ENCODE assay signal across 1 cellular context in the genomic region with DNA sequence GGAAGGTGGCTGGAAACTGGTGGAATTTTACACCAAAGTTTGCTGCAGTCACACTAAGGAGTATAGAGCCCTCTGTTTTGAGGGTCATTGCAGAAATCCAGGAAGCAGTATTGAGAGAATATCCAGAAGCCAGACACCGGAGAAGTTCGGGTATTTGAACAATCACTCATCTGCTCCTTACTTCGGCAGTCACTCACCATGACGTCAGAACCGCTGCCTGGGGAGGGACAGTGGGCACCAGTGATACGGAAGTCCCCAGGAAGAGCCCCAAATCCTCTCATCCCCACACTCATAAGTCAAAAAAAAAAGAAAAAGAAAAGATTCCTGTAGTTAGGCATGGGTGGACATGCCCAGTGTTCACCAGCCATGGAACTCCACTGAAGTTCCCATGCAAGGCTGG.
TF ChIP-seq lines count a peak whose summit lies in the region.

No MANE protein-coding gene starts in this region.

TF ChIP-seq in K562, 482 proteins besides CTCF, POLR2A, EP300 and RAD21 (continued from another document and continues in another):
- TF ChIP-seq, protein P1, sequence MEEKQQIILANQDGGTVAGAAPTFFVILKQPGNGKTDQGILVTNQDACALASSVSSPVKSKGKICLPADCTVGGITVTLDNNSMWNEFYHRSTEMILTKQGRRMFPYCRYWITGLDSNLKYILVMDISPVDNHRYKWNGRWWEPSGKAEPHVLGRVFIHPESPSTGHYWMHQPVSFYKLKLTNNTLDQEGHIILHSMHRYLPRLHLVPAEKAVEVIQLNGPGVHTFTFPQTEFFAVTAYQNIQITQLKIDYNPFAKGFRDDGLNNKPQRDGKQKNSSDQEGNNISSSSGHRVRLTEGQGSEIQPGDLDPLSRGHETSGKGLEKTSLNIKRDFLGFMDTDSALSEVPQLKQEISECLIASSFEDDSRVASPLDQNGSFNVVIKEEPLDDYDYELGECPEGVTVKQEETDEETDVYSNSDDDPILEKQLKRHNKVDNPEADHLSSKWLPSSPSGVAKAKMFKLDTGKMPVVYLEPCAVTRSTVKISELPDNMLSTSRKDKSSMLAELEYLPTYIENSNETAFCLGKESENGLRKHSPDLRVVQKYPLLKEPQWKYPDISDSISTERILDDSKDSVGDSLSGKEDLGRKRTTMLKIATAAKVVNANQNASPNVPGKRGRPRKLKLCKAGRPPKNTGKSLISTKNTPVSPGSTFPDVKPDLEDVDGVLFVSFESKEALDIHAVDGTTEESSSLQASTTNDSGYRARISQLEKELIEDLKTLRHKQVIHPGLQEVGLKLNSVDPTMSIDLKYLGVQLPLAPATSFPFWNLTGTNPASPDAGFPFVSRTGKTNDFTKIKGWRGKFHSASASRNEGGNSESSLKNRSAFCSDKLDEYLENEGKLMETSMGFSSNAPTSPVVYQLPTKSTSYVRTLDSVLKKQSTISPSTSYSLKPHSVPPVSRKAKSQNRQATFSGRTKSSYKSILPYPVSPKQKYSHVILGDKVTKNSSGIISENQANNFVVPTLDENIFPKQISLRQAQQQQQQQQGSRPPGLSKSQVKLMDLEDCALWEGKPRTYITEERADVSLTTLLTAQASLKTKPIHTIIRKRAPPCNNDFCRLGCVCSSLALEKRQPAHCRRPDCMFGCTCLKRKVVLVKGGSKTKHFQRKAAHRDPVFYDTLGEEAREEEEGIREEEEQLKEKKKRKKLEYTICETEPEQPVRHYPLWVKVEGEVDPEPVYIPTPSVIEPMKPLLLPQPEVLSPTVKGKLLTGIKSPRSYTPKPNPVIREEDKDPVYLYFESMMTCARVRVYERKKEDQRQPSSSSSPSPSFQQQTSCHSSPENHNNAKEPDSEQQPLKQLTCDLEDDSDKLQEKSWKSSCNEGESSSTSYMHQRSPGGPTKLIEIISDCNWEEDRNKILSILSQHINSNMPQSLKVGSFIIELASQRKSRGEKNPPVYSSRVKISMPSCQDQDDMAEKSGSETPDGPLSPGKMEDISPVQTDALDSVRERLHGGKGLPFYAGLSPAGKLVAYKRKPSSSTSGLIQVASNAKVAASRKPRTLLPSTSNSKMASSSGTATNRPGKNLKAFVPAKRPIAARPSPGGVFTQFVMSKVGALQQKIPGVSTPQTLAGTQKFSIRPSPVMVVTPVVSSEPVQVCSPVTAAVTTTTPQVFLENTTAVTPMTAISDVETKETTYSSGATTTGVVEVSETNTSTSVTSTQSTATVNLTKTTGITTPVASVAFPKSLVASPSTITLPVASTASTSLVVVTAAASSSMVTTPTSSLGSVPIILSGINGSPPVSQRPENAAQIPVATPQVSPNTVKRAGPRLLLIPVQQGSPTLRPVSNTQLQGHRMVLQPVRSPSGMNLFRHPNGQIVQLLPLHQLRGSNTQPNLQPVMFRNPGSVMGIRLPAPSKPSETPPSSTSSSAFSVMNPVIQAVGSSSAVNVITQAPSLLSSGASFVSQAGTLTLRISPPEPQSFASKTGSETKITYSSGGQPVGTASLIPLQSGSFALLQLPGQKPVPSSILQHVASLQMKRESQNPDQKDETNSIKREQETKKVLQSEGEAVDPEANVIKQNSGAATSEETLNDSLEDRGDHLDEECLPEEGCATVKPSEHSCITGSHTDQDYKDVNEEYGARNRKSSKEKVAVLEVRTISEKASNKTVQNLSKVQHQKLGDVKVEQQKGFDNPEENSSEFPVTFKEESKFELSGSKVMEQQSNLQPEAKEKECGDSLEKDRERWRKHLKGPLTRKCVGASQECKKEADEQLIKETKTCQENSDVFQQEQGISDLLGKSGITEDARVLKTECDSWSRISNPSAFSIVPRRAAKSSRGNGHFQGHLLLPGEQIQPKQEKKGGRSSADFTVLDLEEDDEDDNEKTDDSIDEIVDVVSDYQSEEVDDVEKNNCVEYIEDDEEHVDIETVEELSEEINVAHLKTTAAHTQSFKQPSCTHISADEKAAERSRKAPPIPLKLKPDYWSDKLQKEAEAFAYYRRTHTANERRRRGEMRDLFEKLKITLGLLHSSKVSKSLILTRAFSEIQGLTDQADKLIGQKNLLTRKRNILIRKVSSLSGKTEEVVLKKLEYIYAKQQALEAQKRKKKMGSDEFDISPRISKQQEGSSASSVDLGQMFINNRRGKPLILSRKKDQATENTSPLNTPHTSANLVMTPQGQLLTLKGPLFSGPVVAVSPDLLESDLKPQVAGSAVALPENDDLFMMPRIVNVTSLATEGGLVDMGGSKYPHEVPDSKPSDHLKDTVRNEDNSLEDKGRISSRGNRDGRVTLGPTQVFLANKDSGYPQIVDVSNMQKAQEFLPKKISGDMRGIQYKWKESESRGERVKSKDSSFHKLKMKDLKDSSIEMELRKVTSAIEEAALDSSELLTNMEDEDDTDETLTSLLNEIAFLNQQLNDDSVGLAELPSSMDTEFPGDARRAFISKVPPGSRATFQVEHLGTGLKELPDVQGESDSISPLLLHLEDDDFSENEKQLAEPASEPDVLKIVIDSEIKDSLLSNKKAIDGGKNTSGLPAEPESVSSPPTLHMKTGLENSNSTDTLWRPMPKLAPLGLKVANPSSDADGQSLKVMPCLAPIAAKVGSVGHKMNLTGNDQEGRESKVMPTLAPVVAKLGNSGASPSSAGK (IDR thresholded peaks at IDR 0.05): no peak
- TF ChIP-seq MTA3 (IDR thresholded peaks at IDR 0.05; ENCODE audit: borderline replicate concordance) (peak; percentile 29; the same call in 1 of the 2 replicates), ZFP30 (CRISPR knock-in tag; IDR thresholded peaks at IDR 0.05; ENCODE audit: borderline replicate concordance) (no peak), ELF4 (CRISPR knock-in tag; IDR thresholded peaks at IDR 0.05) (0 out of 2 replicates have a peak, but pooled peaks have one; percentile 37), CC2D1A (IDR thresholded peaks at IDR 0.05) (0 out of 2 replicates have a peak, but pooled peaks have one; percentile 31), ATF7 (IDR thresholded peaks at IDR 0.05) (peak; percentile 94), BRCA1 (IDR thresholded peaks at IDR 0.05) (no peak), BRCA1 (CRISPR knock-in tag; IDR thresholded peaks at IDR 0.05) (no peak), ARID2 (IDR thresholded peaks at IDR 0.05) (0 out of 2 replicates have a peak, but pooled peaks have one; percentile 7), DPF2 (IDR thresholded peaks at IDR 0.05) (peak; percentile 81), SMARCE1 (IDR thresholded peaks at IDR 0.05) (0 out of 2 replicates have a peak, but pooled peaks have one; percentile 59), GABPA (tag; conservative IDR thresholded peaks at IDR 0.05; ENCODE audit: low read depth) (no peak), ATF1 (CRISPR knock-in tag; IDR thresholded peaks at IDR 0.05) (no peak), ATF1 (tag; IDR thresholded peaks at IDR 0.05) (peak; percentile 93), DMBX1 (CRISPR knock-in tag; IDR thresholded peaks at IDR 0.05; ENCODE audit: borderline replicate concordance) (peak; percentile 65; the same call in 1 of the 2 replicates), EGR1 (conservative IDR thresholded peaks at IDR 0.05) (no peak), TRIM24 (IDR thresholded peaks at IDR 0.05) (0 out of 4 replicates have a peak, but pooled peaks of 1 of the 2 experiments have one; percentile 29), ASH1L (IDR thresholded peaks at IDR 0.05; ENCODE audit: borderline replicate concordance, low read depth, partially characterized antibody) (peak; percentile 18), ZNF316 (IDR thresholded peaks at IDR 0.05) (no peak), ZNF224 (CRISPR knock-in tag; IDR thresholded peaks at IDR 0.05) (no peak), ZNF445 (CRISPR knock-in tag; IDR thresholded peaks at IDR 0.05; ENCODE audit: low read depth) (0 out of 2 replicates have a peak, but pooled peaks have one; percentile 37)
- TF ChIP-seq, protein P2, sequence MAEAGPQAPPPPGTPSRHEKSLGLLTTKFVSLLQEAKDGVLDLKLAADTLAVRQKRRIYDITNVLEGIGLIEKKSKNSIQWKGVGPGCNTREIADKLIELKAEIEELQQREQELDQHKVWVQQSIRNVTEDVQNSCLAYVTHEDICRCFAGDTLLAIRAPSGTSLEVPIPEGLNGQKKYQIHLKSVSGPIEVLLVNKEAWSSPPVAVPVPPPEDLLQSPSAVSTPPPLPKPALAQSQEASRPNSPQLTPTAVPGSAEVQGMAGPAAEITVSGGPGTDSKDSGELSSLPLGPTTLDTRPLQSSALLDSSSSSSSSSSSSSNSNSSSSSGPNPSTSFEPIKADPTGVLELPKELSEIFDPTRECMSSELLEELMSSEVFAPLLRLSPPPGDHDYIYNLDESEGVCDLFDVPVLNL (CRISPR knock-in tag; IDR thresholded peaks at IDR 0.05; ENCODE audit: low read depth): 0 out of 2 replicates have a peak, but pooled peaks have one; percentile 2
- TF ChIP-seq, protein P3, sequence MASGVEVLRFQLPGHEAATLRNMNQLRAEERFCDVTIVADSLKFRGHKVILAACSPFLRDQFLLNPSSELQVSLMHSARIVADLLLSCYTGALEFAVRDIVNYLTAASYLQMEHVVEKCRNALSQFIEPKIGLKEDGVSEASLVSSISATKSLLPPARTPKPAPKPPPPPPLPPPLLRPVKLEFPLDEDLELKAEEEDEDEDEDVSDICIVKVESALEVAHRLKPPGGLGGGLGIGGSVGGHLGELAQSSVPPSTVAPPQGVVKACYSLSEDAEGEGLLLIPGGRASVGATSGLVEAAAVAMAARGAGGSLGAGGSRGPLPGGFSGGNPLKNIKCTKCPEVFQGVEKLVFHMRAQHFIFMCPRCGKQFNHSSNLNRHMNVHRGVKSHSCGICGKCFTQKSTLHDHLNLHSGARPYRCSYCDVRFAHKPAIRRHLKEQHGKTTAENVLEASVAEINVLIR (CRISPR knock-in tag; IDR thresholded peaks at IDR 0.05): peak; percentile 63; the same call in 1 of the 2 replicates
- TF ChIP-seq, protein P4, sequence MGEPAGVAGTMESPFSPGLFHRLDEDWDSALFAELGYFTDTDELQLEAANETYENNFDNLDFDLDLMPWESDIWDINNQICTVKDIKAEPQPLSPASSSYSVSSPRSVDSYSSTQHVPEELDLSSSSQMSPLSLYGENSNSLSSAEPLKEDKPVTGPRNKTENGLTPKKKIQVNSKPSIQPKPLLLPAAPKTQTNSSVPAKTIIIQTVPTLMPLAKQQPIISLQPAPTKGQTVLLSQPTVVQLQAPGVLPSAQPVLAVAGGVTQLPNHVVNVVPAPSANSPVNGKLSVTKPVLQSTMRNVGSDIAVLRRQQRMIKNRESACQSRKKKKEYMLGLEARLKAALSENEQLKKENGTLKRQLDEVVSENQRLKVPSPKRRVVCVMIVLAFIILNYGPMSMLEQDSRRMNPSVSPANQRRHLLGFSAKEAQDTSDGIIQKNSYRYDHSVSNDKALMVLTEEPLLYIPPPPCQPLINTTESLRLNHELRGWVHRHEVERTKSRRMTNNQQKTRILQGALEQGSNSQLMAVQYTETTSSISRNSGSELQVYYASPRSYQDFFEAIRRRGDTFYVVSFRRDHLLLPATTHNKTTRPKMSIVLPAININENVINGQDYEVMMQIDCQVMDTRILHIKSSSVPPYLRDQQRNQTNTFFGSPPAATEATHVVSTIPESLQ (CRISPR knock-in tag; IDR thresholded peaks at IDR 0.05): 0 out of 2 replicates have a peak, but pooled peaks have one; percentile 9
- TF ChIP-seq, protein P5, sequence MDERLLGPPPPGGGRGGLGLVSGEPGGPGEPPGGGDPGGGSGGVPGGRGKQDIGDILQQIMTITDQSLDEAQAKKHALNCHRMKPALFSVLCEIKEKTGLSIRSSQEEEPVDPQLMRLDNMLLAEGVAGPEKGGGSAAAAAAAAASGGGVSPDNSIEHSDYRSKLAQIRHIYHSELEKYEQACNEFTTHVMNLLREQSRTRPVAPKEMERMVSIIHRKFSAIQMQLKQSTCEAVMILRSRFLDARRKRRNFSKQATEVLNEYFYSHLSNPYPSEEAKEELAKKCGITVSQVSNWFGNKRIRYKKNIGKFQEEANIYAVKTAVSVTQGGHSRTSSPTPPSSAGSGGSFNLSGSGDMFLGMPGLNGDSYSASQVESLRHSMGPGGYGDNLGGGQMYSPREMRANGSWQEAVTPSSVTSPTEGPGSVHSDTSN (CRISPR knock-in tag; IDR thresholded peaks at IDR 0.05; ENCODE audit: low read depth): peak; percentile 55; the same call in 1 of the 2 replicates
- TF ChIP-seq, protein P5 (tag; conservative IDR thresholded peaks at IDR 0.05; ENCODE audit: low read depth): peak; percentile 90
- TF ChIP-seq, protein P6, sequence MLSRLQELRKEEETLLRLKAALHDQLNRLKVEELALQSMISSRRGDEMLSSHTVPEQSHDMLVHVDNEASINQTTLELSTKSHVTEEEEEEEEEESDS (CRISPR knock-in tag; IDR thresholded peaks at IDR 0.05): no peak
- TF ChIP-seq, protein P7, sequence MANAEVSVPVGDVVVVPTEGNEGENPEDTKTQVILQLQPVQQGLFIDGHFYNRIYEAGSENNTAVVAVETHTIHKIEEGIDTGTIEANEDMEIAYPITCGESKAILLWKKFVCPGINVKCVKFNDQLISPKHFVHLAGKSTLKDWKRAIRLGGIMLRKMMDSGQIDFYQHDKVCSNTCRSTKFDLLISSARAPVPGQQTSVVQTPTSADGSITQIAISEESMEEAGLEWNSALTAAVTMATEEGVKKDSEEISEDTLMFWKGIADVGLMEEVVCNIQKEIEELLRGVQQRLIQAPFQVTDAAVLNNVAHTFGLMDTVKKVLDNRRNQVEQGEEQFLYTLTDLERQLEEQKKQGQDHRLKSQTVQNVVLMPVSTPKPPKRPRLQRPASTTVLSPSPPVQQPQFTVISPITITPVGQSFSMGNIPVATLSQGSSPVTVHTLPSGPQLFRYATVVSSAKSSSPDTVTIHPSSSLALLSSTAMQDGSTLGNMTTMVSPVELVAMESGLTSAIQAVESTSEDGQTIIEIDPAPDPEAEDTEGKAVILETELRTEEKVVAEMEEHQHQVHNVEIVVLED (CRISPR knock-in tag; IDR thresholded peaks at IDR 0.05): peak; percentile 48
- TF ChIP-seq, protein P8, sequence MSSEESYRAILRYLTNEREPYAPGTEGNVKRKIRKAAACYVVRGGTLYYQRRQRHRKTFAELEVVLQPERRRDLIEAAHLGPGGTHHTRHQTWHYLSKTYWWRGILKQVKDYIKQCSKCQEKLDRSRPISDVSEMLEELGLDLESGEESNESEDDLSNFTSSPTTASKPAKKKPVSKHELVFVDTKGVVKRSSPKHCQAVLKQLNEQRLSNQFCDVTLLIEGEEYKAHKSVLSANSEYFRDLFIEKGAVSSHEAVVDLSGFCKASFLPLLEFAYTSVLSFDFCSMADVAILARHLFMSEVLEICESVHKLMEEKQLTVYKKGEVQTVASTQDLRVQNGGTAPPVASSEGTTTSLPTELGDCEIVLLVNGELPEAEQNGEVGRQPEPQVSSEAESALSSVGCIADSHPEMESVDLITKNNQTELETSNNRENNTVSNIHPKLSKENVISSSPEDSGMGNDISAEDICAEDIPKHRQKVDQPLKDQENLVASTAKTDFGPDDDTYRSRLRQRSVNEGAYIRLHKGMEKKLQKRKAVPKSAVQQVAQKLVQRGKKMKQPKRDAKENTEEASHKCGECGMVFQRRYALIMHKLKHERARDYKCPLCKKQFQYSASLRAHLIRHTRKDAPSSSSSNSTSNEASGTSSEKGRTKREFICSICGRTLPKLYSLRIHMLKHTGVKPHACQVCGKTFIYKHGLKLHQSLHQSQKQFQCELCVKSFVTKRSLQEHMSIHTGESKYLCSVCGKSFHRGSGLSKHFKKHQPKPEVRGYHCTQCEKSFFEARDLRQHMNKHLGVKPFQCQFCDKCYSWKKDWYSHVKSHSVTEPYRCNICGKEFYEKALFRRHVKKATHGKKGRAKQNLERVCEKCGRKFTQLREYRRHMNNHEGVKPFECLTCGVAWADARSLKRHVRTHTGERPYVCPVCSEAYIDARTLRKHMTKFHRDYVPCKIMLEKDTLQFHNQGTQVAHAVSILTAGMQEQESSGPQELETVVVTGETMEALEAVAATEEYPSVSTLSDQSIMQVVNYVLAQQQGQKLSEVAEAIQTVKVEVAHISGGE (CRISPR knock-in tag; IDR thresholded peaks at IDR 0.05): 0 out of 6 replicates have a peak, but pooled peaks of 1 of the 3 experiments have one; percentile 22
